ENCODE assay signal across 14 cellular contexts in genomic region chr13:20825476-20825875, GRCh38. TPM values are rescaled to one million over a fixed set of nuclear protein-coding genes. Genes with fewer than 3 reads are reported as not detected.
DNase-seq lines count a peak whose midpoint lies in the region; ATAC-seq and TF ChIP-seq lines count a peak whose summit lies in the region.
"Had no signal": no experiment of that assay in that cellular context is flagged by ENCODE, and none has a peak within 500 bp of the region (broad histone marks: within the 10 kb centered on the region; RNA-seq: fewer than 3 reads in every experiment).

No MANE protein-coding gene starts in this region.

- H3K36me3 Mint-ChIP-seq in chondrocyte (ENCODE audit: low read depth) = peaks cover 4% of the 10 kb centered on the region
- peaks cover 2% of the 10 kb centered on the region for H3K36me3 Mint-ChIP-seq in activated CD4-positive, alpha-beta T cell treated with anti-CD3 and anti-CD28 coated beads, Interleukin-2, amount 10 ng/mL, durations not matched to agents 7 days and 5 days (ENCODE audit: low read depth)

- peaks cover 47% of the 10 kb centered on the region for H3K4me1 Mint-ChIP-seq in chondrocyte (ENCODE audit: low read depth)
- peaks cover 10% of the 10 kb centered on the region for H3K4me1 Mint-ChIP-seq in activated CD4-positive, alpha-beta T cell treated with anti-CD3 and anti-CD28 coated beads, Interleukin-2, amount 10 ng/mL, durations not matched to agents 7 days and 5 days

- H3K27me3 Mint-ChIP-seq in chondrocyte (ENCODE audit: low read depth) = no peaks in the 10 kb centered on the region
- no peaks in the 10 kb centered on the region for H3K27me3 Mint-ChIP-seq in activated CD4-positive, alpha-beta T cell treated with anti-CD3 and anti-CD28 coated beads, Interleukin-2, amount 10 ng/mL, durations not matched to agents 7 days and 5 days
- H3K27me3 Mint-ChIP-seq: activated CD4-positive, alpha-beta memory T cell treated with anti-CD3 and anti-CD28 coated beads, Interleukin-2, amount 10 ng/mL, durations not matched to agents 7 days and 5 days had no signal

- no peak overlapping the region for H3K4me3 Mint-ChIP-seq in chondrocyte (ENCODE audit: unreplicated experiment)
- no peak overlapping the region for H3K4me3 Mint-ChIP-seq in activated CD4-positive, alpha-beta T cell treated with anti-CD3 and anti-CD28 coated beads, Interleukin-2, amount 10 ng/mL, durations not matched to agents 7 days and 5 days
- H3K4me3 Mint-ChIP-seq: activated CD4-positive, alpha-beta memory T cell treated with anti-CD3 and anti-CD28 coated beads, Interleukin-2, amount 10 ng/mL, durations not matched to agents 7 days and 5 days had no signal

- TF ChIP-seq CTCF in chondrocyte (IDR thresholded peaks at IDR 0.05) = no peak

- DNase-seq in GM03348 (ENCODE audit: low spot score) (peak; percentile 18), NAMALWA (ENCODE audit: low spot score) (peak; percentile 36), chondrocyte (ENCODE audit: low spot score) (no peak), non-pigmented ciliary epithelial cell (ENCODE audit: low read depth) (peak; percentile 46)
- no peak for DNase-seq in activated CD4-positive, alpha-beta T cell treated with anti-CD3 and anti-CD28 coated beads, Interleukin-2, amount 10 ng/mL, durations not matched to agents 7 days and 5 days
- no peak for DNase-seq in stimulated activated CD4-positive, alpha-beta T cell treated with anti-CD3 and anti-CD28 coated beads, Interleukin-12 subunit alpha, Interleukin-12 subunit beta, amount 100 ng/mL, for 4 hours
- DNase-seq: activated CD4-positive, alpha-beta memory T cell treated with anti-CD3 and anti-CD28 coated beads, Interleukin-2, amount 10 ng/mL, durations not matched to agents 7 days and 5 days; activated naive CD4-positive, alpha-beta T cell; esophagus squamous epithelium; KG1; NCI-H2227 treated with DMSO at 0.1 percent for 48 hours; substantia nigra; T1000 had no signal

- POLR2A ChIA-PET in activated CD4-positive, alpha-beta T cell treated with anti-CD3 and anti-CD28 coated beads, Interleukin-2, amount 10 ng/mL, durations not matched to agents 7 days and 5 days (lab: Charles Lee) = no interaction called here

- no peak for ATAC-seq in HG02759 (IDR thresholded peaks at IDR 0.05; ENCODE audit: unreplicated experiment)

- no peaks in the 10 kb centered on the region for H3K9me3 Mint-ChIP-seq in chondrocyte (ENCODE audit: low read depth)
- no peaks in the 10 kb centered on the region for H3K9me3 Mint-ChIP-seq in activated CD4-positive, alpha-beta T cell treated with anti-CD3 and anti-CD28 coated beads, Interleukin-2, amount 10 ng/mL, durations not matched to agents 7 days and 5 days
- H3K9me3 Mint-ChIP-seq: activated CD4-positive, alpha-beta memory T cell treated with anti-CD3 and anti-CD28 coated beads, Interleukin-2, amount 10 ng/mL, durations not matched to agents 7 days and 5 days had no signal

- peak overlapping the region; percentile 41 for H3K27ac Mint-ChIP-seq in chondrocyte (ENCODE audit: unreplicated experiment)
- H3K27ac Mint-ChIP-seq in activated CD4-positive, alpha-beta T cell treated with anti-CD3 and anti-CD28 coated beads, Interleukin-2, amount 10 ng/mL, durations not matched to agents 7 days and 5 days = no peak overlapping the region
- H3K27ac Mint-ChIP-seq: activated CD4-positive, alpha-beta memory T cell treated with anti-CD3 and anti-CD28 coated beads, Interleukin-2, amount 10 ng/mL, durations not matched to agents 7 days and 5 days had no signal

- CTCF ChIA-PET in activated CD4-positive, alpha-beta T cell treated with anti-CD3 and anti-CD28 coated beads, Interleukin-2, amount 10 ng/mL, durations not matched to agents 7 days and 5 days (lab: Charles Lee) = interaction anchor here (1.0 kb wide), 1 partner anchor 43 kb away, joined by 3 read pairs; no protein-coding TSS in a partner anchor

RNA-seq across cellular contexts. Expression of gene EEF1AKMT1, which starts 51.7 kb away (rescaled TPM):
- 9.4 to 12.7 TPM (median 10.1 TPM) in 3 replicates for total RNA-seq in chondrocyte
- 10 to 100 TPM; 10.2 to 10.7 TPM for total RNA-seq in activated CD4-positive, alpha-beta T cell treated with anti-CD3 and anti-CD28 coated beads, Interleukin-2, amount 10 ng/mL, durations not matched to agents 7 days and 5 days

Comparison
In these comparisons a context has a peak if more than half of its experiments do, and no peak if none do; other contexts are left out.
1. DNase-seq: peak in GM03348 (single experiment), NAMALWA (single experiment) and non-pigmented ciliary epithelial cell (single experiment); none in chondrocyte (single experiment), activated CD4-positive, alpha-beta T cell treated with anti-CD3 and anti-CD28 coated beads, Interleukin-2, amount 10 ng/mL, durations not matched to agents 7 days and 5 days (single experiment) and stimulated activated CD4-positive, alpha-beta T cell treated with anti-CD3 and anti-CD28 coated beads, Interleukin-12 subunit alpha, Interleukin-12 subunit beta, amount 100 ng/mL, for 4 hours (single experiment).